In the genomic region with DNA sequence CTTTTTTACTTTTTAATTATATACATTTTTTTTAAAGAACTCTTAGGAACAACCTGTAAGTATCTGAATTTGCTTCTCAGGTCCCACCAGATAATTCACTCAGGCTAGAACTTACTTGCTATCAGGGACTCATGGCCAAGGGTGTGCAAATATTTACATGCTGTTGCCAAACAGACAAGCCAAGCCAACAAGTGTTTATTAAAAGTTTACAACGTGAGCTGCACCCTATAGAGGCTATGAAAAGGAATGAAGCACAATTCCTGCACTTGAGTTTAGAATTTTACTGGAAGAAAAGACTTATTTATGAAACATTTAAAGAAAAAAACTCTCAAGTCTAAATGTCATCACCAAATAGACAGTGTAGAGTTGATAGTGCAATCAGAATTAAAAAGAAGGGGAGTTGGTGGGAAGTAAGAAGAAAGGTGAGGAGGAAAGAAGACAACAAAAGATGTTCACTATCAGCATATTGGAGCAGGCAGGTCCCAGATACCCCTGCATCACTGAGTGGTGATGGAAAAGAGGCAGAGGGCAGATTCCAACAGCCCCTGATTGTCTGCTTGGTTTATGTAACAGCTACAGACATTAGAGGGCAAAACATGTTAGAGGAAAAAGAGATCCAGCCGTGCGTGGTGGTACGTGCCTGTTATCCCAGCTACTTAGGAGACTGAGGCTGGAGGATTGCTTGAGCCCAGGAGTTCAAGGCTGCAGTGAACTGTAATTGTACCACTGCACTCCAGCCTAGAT, we compare ENCODE assay signal across 31 cellular contexts. TPM values are rescaled to one million over a fixed set of nuclear protein-coding genes. Genes with fewer than 3 reads are reported as not detected.
"Had no signal": no experiment of that assay in that cellular context is flagged by ENCODE, and none has a peak within 500 bp of the region (broad histone marks: within the 10 kb centered on the region; RNA-seq: fewer than 3 reads in every experiment).

No MANE protein-coding gene starts in this region.

- H3K4me3 Mint-ChIP-seq: activated B cell treated with CpG ODN at 0.5 μM for 24 hours; activated CD8-positive, alpha-beta T cell treated with anti-CD3 and anti-CD28 coated beads for 36 hours; activated naive CD4-positive, alpha-beta T cell treated with anti-CD3 and anti-CD28 coated beads, Interleukin-2, amount 50 U/mL, for 24 hours; activated naive CD8-positive, alpha-beta T cell treated with anti-CD3 and anti-CD28 coated beads, Interleukin-2, amount 50 U/mL, for 24 hours; dendritic cell treated with granulocyte-macrophage colony-stimulating factor and Interleukin-4, amounts not matched to agents 40 ng/mL and 50 ng/mL, for 4 days; endodermal cell; immature natural killer cell; naive B cell; nephron progenitor cell; stimulated activated effector memory CD8-positive, alpha-beta T cell treated with anti-CD3 and anti-CD28 coated beads, Interleukin-12 subunit alpha, Interleukin-12 subunit beta, amount 100 ng/mL, for 72 hours; stimulated activated naive CD8-positive, alpha-beta T cell treated with anti-CD3 and anti-CD28 coated beads, Interleukin-15, Interleukin-2, amounts not matched to agents 100 ng/mL and 50 ng/mL, for 24 hours had no signal

- H3K4me3 ChIP-seq: breast epithelium, heart left ventricle, left ventricle myocardium inferior, sigmoid colon, upper lobe of left lung had no signal

- H3K27ac ChIP-seq: breast epithelium, foreskin keratinocyte, heart left ventricle, left ventricle myocardium inferior, neutrophil, sigmoid colon, upper lobe of left lung had no signal

- H3K9me3 Mint-ChIP-seq: activated CD8-positive, alpha-beta T cell treated with anti-CD3 and anti-CD28 coated beads for 36 hours; activated naive CD4-positive, alpha-beta T cell treated with anti-CD3 and anti-CD28 coated beads, Interleukin-2, amount 50 U/mL, for 24 hours; activated naive CD8-positive, alpha-beta T cell treated with anti-CD3 and anti-CD28 coated beads, Interleukin-2, amount 50 U/mL, for 24 hours; activated T-helper 2 cell treated with anti-CD3 and anti-CD28 coated beads, Interferon-gamma antibody, Interleukin-2, Interleukin-4, amounts not matched to agents 10 μg/mL and 5 μg/mL and 100 μg/mL, durations not matched to agents 14 hours and 24 hours and 36 hours; dendritic cell treated with granulocyte-macrophage colony-stimulating factor and Interleukin-4, amounts not matched to agents 40 ng/mL and 50 ng/mL, for 4 days; stimulated activated effector memory CD8-positive, alpha-beta T cell treated with anti-CD3 and anti-CD28 coated beads, Interleukin-12 subunit alpha, Interleukin-12 subunit beta, amount 100 ng/mL, for 72 hours; stimulated activated naive CD8-positive, alpha-beta T cell treated with anti-CD3 and anti-CD28 coated beads, Interleukin-15, Interleukin-2, amounts not matched to agents 100 ng/mL and 50 ng/mL, for 24 hours had no signal

- H3K27me3 Mint-ChIP-seq: progenitor cell of endocrine pancreas had no signal

- H3K4me1 Mint-ChIP-seq: activated B cell treated with CpG ODN at 0.5 μM for 24 hours; activated naive CD4-positive, alpha-beta T cell treated with anti-CD3 and anti-CD28 coated beads, Interleukin-2, amount 50 U/mL, for 24 hours; activated naive CD8-positive, alpha-beta T cell treated with anti-CD3 and anti-CD28 coated beads, Interleukin-2, amount 50 U/mL, for 24 hours; immature natural killer cell; naive B cell; stimulated activated effector memory CD8-positive, alpha-beta T cell treated with anti-CD3 and anti-CD28 coated beads, Interleukin-12 subunit alpha, Interleukin-12 subunit beta, amount 100 ng/mL, for 72 hours had no signal

- H3K27me3 ChIP-seq: breast epithelium, foreskin keratinocyte, heart left ventricle, neutrophil, sigmoid colon, upper lobe of left lung had no signal

- ATAC-seq: activated CD8-positive, alpha-beta T cell treated with anti-CD3 and anti-CD28 coated beads for 36 hours; activated naive CD8-positive, alpha-beta T cell treated with anti-CD3 and anti-CD28 coated beads, Interleukin-2, amount 50 U/mL, for 24 hours; esophagus mucosa; foreskin keratinocyte; heart left ventricle; stimulated activated effector memory CD8-positive, alpha-beta T cell treated with anti-CD3 and anti-CD28 coated beads, Interleukin-12 subunit alpha, Interleukin-12 subunit beta, amount 100 ng/mL, for 72 hours had no signal

- H3K36me3 ChIP-seq: breast epithelium, heart left ventricle, left ventricle myocardium inferior, neutrophil, sigmoid colon, upper lobe of left lung had no signal

- H3K36me3 Mint-ChIP-seq: activated naive CD4-positive, alpha-beta T cell treated with anti-CD3 and anti-CD28 coated beads, Interleukin-2, amount 50 U/mL, for 24 hours; immature natural killer cell; naive B cell; stimulated activated effector memory CD8-positive, alpha-beta T cell treated with anti-CD3 and anti-CD28 coated beads, Interleukin-12 subunit alpha, Interleukin-12 subunit beta, amount 100 ng/mL, for 72 hours had no signal

- H3K9me3 ChIP-seq: breast epithelium, neutrophil, sigmoid colon, upper lobe of left lung had no signal

- DNase-seq: activated B cell treated with CpG ODN at 0.5 μM for 24 hours; activated CD4-positive, alpha-beta T cell treated with anti-CD3 and anti-CD28 coated beads, Interleukin-2, amount 50 U/mL, for 1 hour; activated CD8-positive, alpha-beta T cell treated with anti-CD3 and anti-CD28 coated beads for 36 hours; activated naive CD8-positive, alpha-beta T cell treated with anti-CD3 and anti-CD28 coated beads, Interleukin-2, amount 50 U/mL, for 24 hours; activated T-cell treated with anti-CD3 and anti-CD28 coated beads, Interleukin-2, amount 50 U/mL, for 48 hours; amygdala; central memory CD4-positive, alpha-beta T cell; endodermal cell; foreskin keratinocyte; heart left ventricle; hypothalamus; immature natural killer cell; left ventricle myocardium inferior; mammary epithelial cell; naive B cell; nephron progenitor cell; retina; sigmoid colon; small intestine; stimulated activated CD4-positive, alpha-beta T cell treated with anti-CD3 and anti-CD28 coated beads, Interleukin-4, amount 100 ng/mL, for 24 hours; substantia nigra; upper lobe of left lung had no signal

- H3K27ac Mint-ChIP-seq: activated B cell treated with CpG ODN at 0.5 μM for 24 hours; activated CD8-positive, alpha-beta T cell treated with anti-CD3 and anti-CD28 coated beads for 36 hours; activated naive CD4-positive, alpha-beta T cell treated with anti-CD3 and anti-CD28 coated beads, Interleukin-2, amount 50 U/mL, for 24 hours; activated naive CD8-positive, alpha-beta T cell treated with anti-CD3 and anti-CD28 coated beads, Interleukin-2, amount 50 U/mL, for 24 hours; activated T-helper 2 cell treated with anti-CD3 and anti-CD28 coated beads, Interferon-gamma antibody, Interleukin-2, Interleukin-4, amounts not matched to agents 10 μg/mL and 5 μg/mL and 100 μg/mL, durations not matched to agents 14 hours and 24 hours and 36 hours; dendritic cell treated with granulocyte-macrophage colony-stimulating factor and Interleukin-4, amounts not matched to agents 40 ng/mL and 50 ng/mL, for 4 days; endodermal cell; immature natural killer cell; naive B cell; nephron progenitor cell; progenitor cell of endocrine pancreas; stimulated activated effector memory CD8-positive, alpha-beta T cell treated with anti-CD3 and anti-CD28 coated beads, Interleukin-12 subunit alpha, Interleukin-12 subunit beta, amount 100 ng/mL, for 72 hours; stimulated activated naive CD8-positive, alpha-beta T cell treated with anti-CD3 and anti-CD28 coated beads, Interleukin-15, Interleukin-2, amounts not matched to agents 100 ng/mL and 50 ng/mL, for 24 hours had no signal

- H3K4me1 ChIP-seq: breast epithelium, sigmoid colon, upper lobe of left lung had no signal

RNA-seq across cellular contexts. Expression of gene SH3RF2, which starts 32.8 kb away (rescaled TPM):
- total RNA-seq: activated B cell treated with CpG ODN at 0.5 μM for 24 hours; activated CD8-positive, alpha-beta T cell treated with anti-CD3 and anti-CD28 coated beads for 36 hours had no signal
